ENCODE assay signal across 2 cellular contexts in the genomic region with DNA sequence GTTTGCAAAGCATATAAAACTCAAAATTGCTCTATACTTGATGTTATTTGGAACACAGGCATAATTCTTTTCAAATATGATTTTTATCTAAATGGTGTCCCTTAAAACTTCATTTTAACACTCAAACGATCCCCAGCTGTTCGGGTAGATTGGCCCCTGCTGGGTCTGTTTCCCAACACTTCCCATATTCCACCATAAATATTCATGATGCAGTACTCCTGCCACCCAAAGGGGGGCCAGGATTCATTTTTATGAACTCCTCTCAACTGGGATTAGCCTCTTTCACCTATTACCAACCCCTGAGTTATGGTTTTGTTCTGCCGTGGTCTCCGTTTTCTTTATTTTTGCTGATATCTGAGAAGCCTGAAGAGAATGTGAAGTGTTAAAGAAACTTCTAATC.
TF ChIP-seq lines count a peak whose summit lies in the region.

No MANE protein-coding gene starts in this region.

TF ChIP-seq in SK-N-SH, 30 proteins besides CTCF, POLR2A, EP300 and RAD21 (continued from another document):
- no peak for TF ChIP-seq CHD2 (IDR thresholded peaks at IDR 0.05; ENCODE audit: low read length, partially characterized antibody)
- TF ChIP-seq, protein P1, sequence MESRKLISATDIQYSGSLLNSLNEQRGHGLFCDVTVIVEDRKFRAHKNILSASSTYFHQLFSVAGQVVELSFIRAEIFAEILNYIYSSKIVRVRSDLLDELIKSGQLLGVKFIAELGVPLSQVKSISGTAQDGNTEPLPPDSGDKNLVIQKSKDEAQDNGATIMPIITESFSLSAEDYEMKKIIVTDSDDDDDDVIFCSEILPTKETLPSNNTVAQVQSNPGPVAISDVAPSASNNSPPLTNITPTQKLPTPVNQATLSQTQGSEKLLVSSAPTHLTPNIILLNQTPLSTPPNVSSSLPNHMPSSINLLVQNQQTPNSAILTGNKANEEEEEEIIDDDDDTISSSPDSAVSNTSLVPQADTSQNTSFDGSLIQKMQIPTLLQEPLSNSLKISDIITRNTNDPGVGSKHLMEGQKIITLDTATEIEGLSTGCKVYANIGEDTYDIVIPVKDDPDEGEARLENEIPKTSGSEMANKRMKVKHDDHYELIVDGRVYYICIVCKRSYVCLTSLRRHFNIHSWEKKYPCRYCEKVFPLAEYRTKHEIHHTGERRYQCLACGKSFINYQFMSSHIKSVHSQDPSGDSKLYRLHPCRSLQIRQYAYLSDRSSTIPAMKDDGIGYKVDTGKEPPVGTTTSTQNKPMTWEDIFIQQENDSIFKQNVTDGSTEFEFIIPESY (IDR thresholded peaks at IDR 0.05; ENCODE audit: borderline replicate concordance, low read depth), result no peak
- no peak for TF ChIP-seq TAF1 (IDR thresholded peaks at IDR 0.05; ENCODE audit: borderline replicate concordance, low read depth, low read length)
- no peak for TF ChIP-seq YY1 (IDR thresholded peaks at IDR 0.05; ENCODE audit: low read depth)
- TF ChIP-seq RCOR1 (IDR thresholded peaks at IDR 0.05; ENCODE audit: low read length), result no peak
- TF ChIP-seq SMC3 (IDR thresholded peaks at IDR 0.05; ENCODE audit: low read depth, low read length), result no peak
- no peak for TF ChIP-seq FOXM1 (IDR thresholded peaks at IDR 0.05; ENCODE audit: low read depth)
- TF ChIP-seq, protein P2, sequence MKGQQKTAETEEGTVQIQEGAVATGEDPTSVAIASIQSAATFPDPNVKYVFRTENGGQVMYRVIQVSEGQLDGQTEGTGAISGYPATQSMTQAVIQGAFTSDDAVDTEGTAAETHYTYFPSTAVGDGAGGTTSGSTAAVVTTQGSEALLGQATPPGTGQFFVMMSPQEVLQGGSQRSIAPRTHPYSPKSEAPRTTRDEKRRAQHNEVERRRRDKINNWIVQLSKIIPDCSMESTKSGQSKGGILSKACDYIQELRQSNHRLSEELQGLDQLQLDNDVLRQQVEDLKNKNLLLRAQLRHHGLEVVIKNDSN (IDR thresholded peaks at IDR 0.05; ENCODE audit: borderline replicate concordance, low read depth), result no peak
- TF ChIP-seq MXI1 (IDR thresholded peaks at IDR 0.05; ENCODE audit: low read depth, low read length), result no peak
- TF ChIP-seq POLR2AphosphoS5 (IDR thresholded peaks at IDR 0.05; ENCODE audit: low read depth, low read length), result no peak
- no peak for TF ChIP-seq TCF12 (IDR thresholded peaks at IDR 0.05)
- no peak for TF ChIP-seq NFIC (IDR thresholded peaks at IDR 0.05; ENCODE audit: borderline replicate concordance)
- TF ChIP-seq RFX5 (IDR thresholded peaks at IDR 0.05; ENCODE audit: low read length), result no peak
TF ChIP-seq in SK-N-SH: peak in this region for 0.

TF ChIP-seq in SK-N-SH treated with all-trans-retinoic acid at 6 μM for 48 hours, 23 proteins besides CTCF, POLR2A, EP300 and RAD21 (continued from another document):
- TF ChIP-seq, protein P3, sequence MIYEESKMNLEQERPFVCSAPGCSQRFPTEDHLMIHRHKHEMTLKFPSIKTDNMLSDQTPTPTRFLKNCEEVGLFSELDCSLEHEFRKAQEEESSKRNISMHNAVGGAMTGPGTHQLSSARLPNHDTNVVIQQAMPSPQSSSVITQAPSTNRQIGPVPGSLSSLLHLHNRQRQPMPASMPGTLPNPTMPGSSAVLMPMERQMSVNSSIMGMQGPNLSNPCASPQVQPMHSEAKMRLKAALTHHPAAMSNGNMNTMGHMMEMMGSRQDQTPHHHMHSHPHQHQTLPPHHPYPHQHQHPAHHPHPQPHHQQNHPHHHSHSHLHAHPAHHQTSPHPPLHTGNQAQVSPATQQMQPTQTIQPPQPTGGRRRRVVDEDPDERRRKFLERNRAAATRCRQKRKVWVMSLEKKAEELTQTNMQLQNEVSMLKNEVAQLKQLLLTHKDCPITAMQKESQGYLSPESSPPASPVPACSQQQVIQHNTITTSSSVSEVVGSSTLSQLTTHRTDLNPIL (CRISPR knock-in tag; IDR thresholded peaks at IDR 0.05; ENCODE audit: low read depth), result no peak
- TF ChIP-seq ZFP3 (CRISPR knock-in tag; IDR thresholded peaks at IDR 0.05), result no peak
- TF ChIP-seq TOX (CRISPR knock-in tag; IDR thresholded peaks at IDR 0.05; ENCODE audit: borderline replicate concordance), result no peak
- TF ChIP-seq PPARA (CRISPR knock-in tag; IDR thresholded peaks at IDR 0.05; ENCODE audit: borderline replicate concordance), result no peak
- TF ChIP-seq ZNF565 (CRISPR knock-in tag; conservative IDR thresholded peaks at IDR 0.05; ENCODE audit: low read depth), result no peak
- TF ChIP-seq, protein P4, sequence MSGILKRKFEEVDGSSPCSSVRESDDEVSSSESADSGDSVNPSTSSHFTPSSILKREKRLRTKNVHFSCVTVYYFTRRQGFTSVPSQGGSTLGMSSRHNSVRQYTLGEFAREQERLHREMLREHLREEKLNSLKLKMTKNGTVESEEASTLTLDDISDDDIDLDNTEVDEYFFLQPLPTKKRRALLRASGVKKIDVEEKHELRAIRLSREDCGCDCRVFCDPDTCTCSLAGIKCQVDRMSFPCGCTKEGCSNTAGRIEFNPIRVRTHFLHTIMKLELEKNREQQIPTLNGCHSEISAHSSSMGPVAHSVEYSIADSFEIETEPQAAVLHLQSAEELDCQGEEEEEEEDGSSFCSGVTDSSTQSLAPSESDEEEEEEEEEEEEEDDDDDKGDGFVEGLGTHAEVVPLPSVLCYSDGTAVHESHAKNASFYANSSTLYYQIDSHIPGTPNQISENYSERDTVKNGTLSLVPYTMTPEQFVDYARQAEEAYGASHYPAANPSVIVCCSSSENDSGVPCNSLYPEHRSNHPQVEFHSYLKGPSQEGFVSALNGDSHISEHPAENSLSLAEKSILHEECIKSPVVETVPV (CRISPR knock-in tag; IDR thresholded peaks at IDR 0.05), result no peak
- TF ChIP-seq RARB (CRISPR knock-in tag; IDR thresholded peaks at IDR 0.05), result no peak
- TF ChIP-seq ZNF70 (CRISPR knock-in tag; IDR thresholded peaks at IDR 0.05), result no peak
- TF ChIP-seq ZC3H10 (CRISPR knock-in tag; IDR thresholded peaks at IDR 0.05), result no peak
